ENCODE assay signal across 27 cellular contexts in genomic region chr15:100690032-100690785, GRCh38.
"Had no signal": no experiment of that assay in that cellular context is flagged by ENCODE, and none has a peak within 500 bp of the region (broad histone marks: within the 10 kb centered on the region; RNA-seq: fewer than 3 reads in every experiment).

No MANE protein-coding gene starts in this region.

- H3K9me3 Mint-ChIP-seq: activated CD4-positive, alpha-beta T cell treated with anti-CD3 and anti-CD28 coated beads, Interleukin-2, amount 10 ng/mL, durations not matched to agents 7 days and 5 days; activated CD8-positive, alpha-beta T cell treated with anti-CD3 and anti-CD28 coated beads for 36 hours; activated naive CD8-positive, alpha-beta T cell treated with anti-CD3 and anti-CD28 coated beads, Interleukin-2, amount 50 U/mL, for 24 hours; natural killer cell treated with Interleukin-12 subunit alpha and Interleukin-12 subunit beta and Interleukin-15 and Interleukin-18, amount 100 ng/mL, for 72 hours; type B pancreatic cell had no signal

- H3K27me3 ChIP-seq: body of pancreas, cardiac muscle cell, ovary, right atrium auricular region had no signal

- H3K4me1 ChIP-seq: psoas muscle had no signal

- H3K36me3 ChIP-seq: cardiac muscle cell, heart left ventricle, neutrophil, ovary, right atrium auricular region, spleen, thoracic aorta, WERI-Rb-1 had no signal

- H3K4me3 Mint-ChIP-seq: activated CD4-positive, alpha-beta T cell treated with anti-CD3 and anti-CD28 coated beads, Interleukin-2, amount 10 ng/mL, durations not matched to agents 7 days and 5 days; activated CD8-positive, alpha-beta memory T cell treated with anti-CD3 and anti-CD28 coated beads, Interleukin-2, amount 10 ng/mL, durations not matched to agents 7 days and 5 days; activated CD8-positive, alpha-beta T cell treated with anti-CD3 and anti-CD28 coated beads for 36 hours; activated naive CD8-positive, alpha-beta T cell treated with anti-CD3 and anti-CD28 coated beads, Interleukin-2, amount 50 U/mL, for 24 hours; natural killer cell treated with Interleukin-12 subunit alpha and Interleukin-12 subunit beta and Interleukin-15 and Interleukin-18, amount 100 ng/mL, for 72 hours; type B pancreatic cell had no signal

- H3K9me3 ChIP-seq: body of pancreas, neutrophil, ovary, psoas muscle, right atrium auricular region, spleen, thoracic aorta had no signal

- H3K36me3 Mint-ChIP-seq: activated CD8-positive, alpha-beta memory T cell treated with anti-CD3 and anti-CD28 coated beads, Interleukin-2, amount 10 ng/mL, durations not matched to agents 7 days and 5 days; natural killer cell treated with Interleukin-12 subunit alpha and Interleukin-12 subunit beta and Interleukin-15 and Interleukin-18, amount 100 ng/mL, for 72 hours; type B pancreatic cell had no signal

- H3K4me1 Mint-ChIP-seq: activated CD4-positive, alpha-beta T cell treated with anti-CD3 and anti-CD28 coated beads, Interleukin-2, amount 10 ng/mL, durations not matched to agents 7 days and 5 days; activated CD8-positive, alpha-beta memory T cell treated with anti-CD3 and anti-CD28 coated beads, Interleukin-2, amount 10 ng/mL, durations not matched to agents 7 days and 5 days; activated naive CD8-positive, alpha-beta T cell treated with anti-CD3 and anti-CD28 coated beads, Interleukin-2, amount 50 U/mL, for 24 hours had no signal

- H3K27ac ChIP-seq: body of pancreas, cardiac muscle cell, heart left ventricle, neutrophil, ovary, psoas muscle, spleen, thoracic aorta, WERI-Rb-1 had no signal

- H3K4me3 ChIP-seq: body of pancreas, cardiac muscle cell, heart left ventricle, ovary, psoas muscle, right atrium auricular region, spleen, thoracic aorta had no signal

- DNase-seq: activated CD4-positive, alpha-beta T cell treated with anti-CD3 and anti-CD28 coated beads, Interleukin-2, amount 10 ng/mL, durations not matched to agents 7 days and 5 days; activated CD4-positive, CD25-positive, alpha-beta regulatory T cell treated with anti-CD3 and anti-CD28 coated beads, Interleukin-2, amount 50 U/mL, for 72 hours; activated CD8-positive, alpha-beta memory T cell treated with anti-CD3 and anti-CD28 coated beads, Interleukin-2, amount 10 ng/mL, durations not matched to agents 7 days and 5 days; activated CD8-positive, alpha-beta T cell treated with anti-CD3 and anti-CD28 coated beads for 36 hours; activated gamma-delta T cell; activated naive CD4-positive, alpha-beta T cell treated with anti-CD3 and anti-CD28 coated beads, Interleukin-2, amount 50 U/mL, for 16 hours; activated naive CD8-positive, alpha-beta T cell treated with anti-CD3 and anti-CD28 coated beads, Interleukin-2, amount 50 U/mL, for 24 hours; activated T-cell treated with anti-CD3 and anti-CD28 coated beads for 4 hours; body of pancreas; dermis blood vessel endothelial cell; effector CD8-positive, alpha-beta T cell; heart left ventricle; left colon; midbrain; psoas muscle; spleen; stimulated activated CD4-positive, alpha-beta T cell treated with anti-CD3 and anti-CD28 coated beads, Interleukin-4, amount 100 ng/mL, for 1 hour; stimulated activated naive CD4-positive, alpha-beta T cell; WERI-Rb-1 had no signal

- ATAC-seq: activated CD8-positive, alpha-beta memory T cell treated with anti-CD3 and anti-CD28 coated beads, Interleukin-2, amount 10 ng/mL, durations not matched to agents 7 days and 5 days; activated CD8-positive, alpha-beta T cell treated with anti-CD3 and anti-CD28 coated beads for 36 hours; activated naive CD8-positive, alpha-beta T cell treated with anti-CD3 and anti-CD28 coated beads, Interleukin-2, amount 50 U/mL, for 24 hours; body of pancreas; esophagus mucosa; heart left ventricle; left colon; psoas muscle had no signal

- H3K27ac Mint-ChIP-seq: activated CD4-positive, alpha-beta T cell treated with anti-CD3 and anti-CD28 coated beads, Interleukin-2, amount 10 ng/mL, durations not matched to agents 7 days and 5 days; activated CD8-positive, alpha-beta memory T cell treated with anti-CD3 and anti-CD28 coated beads, Interleukin-2, amount 10 ng/mL, durations not matched to agents 7 days and 5 days; activated CD8-positive, alpha-beta T cell treated with anti-CD3 and anti-CD28 coated beads for 36 hours; activated naive CD8-positive, alpha-beta T cell treated with anti-CD3 and anti-CD28 coated beads, Interleukin-2, amount 50 U/mL, for 24 hours; natural killer cell treated with Interleukin-12 subunit alpha and Interleukin-12 subunit beta and Interleukin-15 and Interleukin-18, amount 100 ng/mL, for 72 hours; type B pancreatic cell had no signal
